In the genomic region with DNA sequence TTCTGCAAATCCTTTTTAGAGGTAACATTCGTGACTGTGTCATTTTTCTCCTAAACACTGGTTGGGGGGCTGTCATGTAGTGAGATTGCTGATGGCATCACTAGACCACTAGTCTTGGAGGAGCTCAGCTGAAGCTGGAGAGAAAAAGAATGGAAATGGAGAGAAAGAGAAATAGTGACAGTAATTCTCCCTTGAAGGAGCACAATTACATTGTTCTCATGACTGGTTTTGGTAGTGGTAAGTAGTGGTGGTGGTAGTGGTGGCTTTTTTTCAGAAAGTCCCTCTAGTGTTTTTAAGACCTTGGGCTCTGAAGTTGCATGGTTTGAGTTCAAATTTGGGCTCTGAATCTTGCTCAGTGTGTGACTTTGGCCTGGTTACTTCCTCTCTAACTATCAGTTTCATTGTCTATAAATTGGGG, we compare ENCODE assay signal across 12 cellular contexts.
DNase-seq lines count a peak whose midpoint lies in the region; ATAC-seq lines count a peak whose summit lies in the region.
"Had no signal": no experiment of that assay in that cellular context is flagged by ENCODE, and none has a peak within 500 bp of the region (broad histone marks: within the 10 kb centered on the region; RNA-seq: fewer than 3 reads in every experiment).

No MANE protein-coding gene starts in this region.

- H2BK120ac ChIP-seq in mesendoderm (ENCODE audit: low read depth, low read length) = no peak overlapping the region

- no peak overlapping the region for H3K27ac ChIP-seq in mesendoderm (ENCODE audit: low read depth, low read length)
- H3K27ac ChIP-seq: cardiac muscle cell, thyroid gland had no signal

- H3K9ac ChIP-seq in mesendoderm (ENCODE audit: low read length) = no peak overlapping the region

- peak overlapping the region; percentile 18 for H3K56ac ChIP-seq in mesendoderm (ENCODE audit: low read length)

- no peak overlapping the region for H3K4ac ChIP-seq in mesendoderm (ENCODE audit: low read depth, low read length)

- DNase-seq in activated CD4-positive, alpha-beta T cell treated with anti-CD3 and anti-CD28 coated beads, Interleukin-2, amount 10 ng/mL, durations not matched to agents 24 days and 14 days = no peak
- no peak for DNase-seq in activated CD4-positive, alpha-beta T cell treated with anti-CD3 and anti-CD28 coated beads, Interleukin-2, amount 50 U/mL, for 4 hours
- DNase-seq in mesendoderm (no peak), inferior parietal cortex (ENCODE audit: extremely low spot score) (no peak), NOMO-1 treated with dmso at 0.1 percent for 144 hours (lab: John Stamatoyannopoulos, UW; ENCODE audit: unreplicated experiment) (no peak)
- DNase-seq: 8988T, NCI-H1694 treated with DMSO at 0.1 percent for 48 hours, thyroid gland had no signal

- H3K4me1 ChIP-seq in mesendoderm (ENCODE audit: control insufficient read depth, low read depth, low read length) = peaks cover 2% of the 10 kb centered on the region
- H3K4me1 ChIP-seq: thyroid gland had no signal

- H4K5ac ChIP-seq in mesendoderm (ENCODE audit: low read length) = no peak overlapping the region

- peaks cover 4% of the 10 kb centered on the region for H3K79me1 ChIP-seq in mesendoderm (ENCODE audit: low read length)

- no peak overlapping the region for H2AK5ac ChIP-seq in mesendoderm (ENCODE audit: low read length)

- H4K8ac ChIP-seq in mesendoderm (ENCODE audit: low read depth, low read length) = no peak overlapping the region

- ATAC-seq in GM21576 (IDR thresholded peaks at IDR 0.05; ENCODE audit: unreplicated experiment) (peak; percentile 36), HG03280 (IDR thresholded peaks at IDR 0.05; ENCODE audit: unreplicated experiment) (peak; percentile 48), HG03139 (IDR thresholded peaks at IDR 0.05; ENCODE audit: unreplicated experiment) (no peak)

- H3K27me3 Mint-ChIP-seq in activated CD4-positive, alpha-beta T cell treated with anti-CD3 and anti-CD28 coated beads, Interleukin-2, amount 10 ng/mL, durations not matched to agents 24 days and 14 days = no peaks in the 10 kb centered on the region

- peak overlapping the region; percentile 57 for H3K27ac Mint-ChIP-seq in activated CD4-positive, alpha-beta T cell treated with anti-CD3 and anti-CD28 coated beads, Interleukin-2, amount 10 ng/mL, durations not matched to agents 24 days and 14 days

- no peaks in the 10 kb centered on the region for H3K36me3 Mint-ChIP-seq in activated CD4-positive, alpha-beta T cell treated with anti-CD3 and anti-CD28 coated beads, Interleukin-2, amount 10 ng/mL, durations not matched to agents 24 days and 14 days (ENCODE audit: low read depth)

- H3K4me2 ChIP-seq in mesendoderm (ENCODE audit: low read length) = no peak overlapping the region

- no peak overlapping the region for H2BK15ac ChIP-seq in mesendoderm (replicated peaks; ENCODE audit: low read depth)

- no CpG with 5 or more reads among the region's 1 CpG for WGBS in mesendoderm (ENCODE audit: extremely low coverage, insufficient coverage, low lambda C conversion rate)

- H3K79me2 ChIP-seq in mesendoderm (ENCODE audit: control insufficient read depth, insufficient read depth, low read length) = peaks cover 19% of the 10 kb centered on the region

- H3K4me3 Mint-ChIP-seq in activated CD4-positive, alpha-beta T cell treated with anti-CD3 and anti-CD28 coated beads, Interleukin-2, amount 10 ng/mL, durations not matched to agents 24 days and 14 days = peak overlapping the region; percentile 3

- no peaks in the 10 kb centered on the region for H3K36me3 ChIP-seq in mesendoderm (ENCODE audit: control insufficient read depth, insufficient read depth, low read length)
- H3K36me3 ChIP-seq: cardiac muscle cell, thyroid gland had no signal

- no peaks in the 10 kb centered on the region for H3K27me3 ChIP-seq in mesendoderm (ENCODE audit: insufficient read depth, low read length, poor library complexity)
- H3K27me3 ChIP-seq: cardiac muscle cell, thyroid gland had no signal

- no peak overlapping the region for H3K23ac ChIP-seq in mesendoderm (ENCODE audit: low read length)

- H3K4me1 Mint-ChIP-seq in activated CD4-positive, alpha-beta T cell treated with anti-CD3 and anti-CD28 coated beads, Interleukin-2, amount 10 ng/mL, durations not matched to agents 24 days and 14 days = peaks cover 14% of the 10 kb centered on the region

- no peak overlapping the region for H2BK5ac ChIP-seq in mesendoderm (ENCODE audit: low read length)

- intact Hi-C loops in activated CD4-positive, alpha-beta T cell treated with anti-CD3 and anti-CD28 coated beads, Interleukin-2, amount 10 ng/mL, durations not matched to agents 24 days and 14 days (cut with micrococcal nuclease) = loop anchor here (1.0 to 5.0 kb wide), 2 partner anchors 99 to 539 kb away; a partner anchor contains a TSS

- no peak overlapping the region for H3K18ac ChIP-seq in mesendoderm (ENCODE audit: low read length)

- H3K4me3 ChIP-seq in mesendoderm (ENCODE audit: low read length) = no peak overlapping the region
- H3K4me3 ChIP-seq: cardiac muscle cell, thyroid gland had no signal

- no peaks in the 10 kb centered on the region for H3K9me3 Mint-ChIP-seq in activated CD4-positive, alpha-beta T cell treated with anti-CD3 and anti-CD28 coated beads, Interleukin-2, amount 10 ng/mL, durations not matched to agents 24 days and 14 days
